ENCODE assay signal across 22 cellular contexts in genomic region chr6:44685213-44685612, GRCh38.
"Had no signal": no experiment of that assay in that cellular context is flagged by ENCODE, and none has a peak within 500 bp of the region (broad histone marks: within the 10 kb centered on the region; RNA-seq: fewer than 3 reads in every experiment).

No MANE protein-coding gene starts in this region.

- ATAC-seq: activated T-cell treated with anti-CD3 and anti-CD28 coated beads, Interleukin-2, amount 50 U/mL, for 4 hours; activated T-helper 17 cell treated with anti-CD3 and anti-CD28 coated beads, Interleukin-2, amount 50 U/mL, for 72 hours; naive thymus-derived CD8-positive, alpha-beta T cell; T-cell had no signal

- H2AFZ ChIP-seq: neural progenitor cell had no signal

- H3K36me3 ChIP-seq: cardiac muscle cell, colonic mucosa, neural progenitor cell, right atrium auricular region, suprapubic skin, tibial artery had no signal

- DNase-seq: activated CD4-positive, alpha-beta T cell treated with anti-CD3 and anti-CD28 coated beads for 4 hours; activated CD4-positive, alpha-beta T cell treated with anti-CD3 and anti-CD28 coated beads, Interleukin-2, amount 50 U/mL, for 4 hours; activated T-cell treated with anti-CD3 and anti-CD28 coated beads, Interleukin-2, amount 50 U/mL, for 4 hours; cerebellar nuclear complex; colonic mucosa; effector CD8-positive, alpha-beta T cell; erythroblast; hypothalamus; immature natural killer cell; naive thymus-derived CD8-positive, alpha-beta T cell; occipital lobe; stimulated activated CD4-positive, alpha-beta T cell treated with anti-CD3 and anti-CD28 coated beads, Interleukin-15, amount 100 ng/mL, for 24 hours; stimulated activated CD4-positive, alpha-beta T cell treated with anti-CD3 and anti-CD28 coated beads, Interleukin-2, amount 100 ng/mL, for 24 hours; stimulated activated naive CD4-positive, alpha-beta T cell; T-cell; tibial artery had no signal

- H3K9me3 ChIP-seq: colonic mucosa, suprapubic skin had no signal

- H3K4me2 ChIP-seq: neural progenitor cell had no signal

- H3K9ac ChIP-seq: neural progenitor cell had no signal

- H3K4me1 ChIP-seq: colonic mucosa, neural progenitor cell, right atrium auricular region, suprapubic skin, tibial artery had no signal

- FAIRE-seq: endometrium had no signal

- H3K27ac ChIP-seq: cardiac muscle cell, colonic mucosa, neural progenitor cell, right atrium auricular region, suprapubic skin, tibial artery had no signal

- H3K27me3 ChIP-seq: cardiac muscle cell, colonic mucosa, neural progenitor cell, right atrium auricular region, suprapubic skin, tibial artery had no signal

- H3K4me3 ChIP-seq: cardiac muscle cell, colonic mucosa, neural progenitor cell, right atrium auricular region, suprapubic skin, tibial artery had no signal
